28 cellular contexts compared by ENCODE assay signal in the genomic region with DNA sequence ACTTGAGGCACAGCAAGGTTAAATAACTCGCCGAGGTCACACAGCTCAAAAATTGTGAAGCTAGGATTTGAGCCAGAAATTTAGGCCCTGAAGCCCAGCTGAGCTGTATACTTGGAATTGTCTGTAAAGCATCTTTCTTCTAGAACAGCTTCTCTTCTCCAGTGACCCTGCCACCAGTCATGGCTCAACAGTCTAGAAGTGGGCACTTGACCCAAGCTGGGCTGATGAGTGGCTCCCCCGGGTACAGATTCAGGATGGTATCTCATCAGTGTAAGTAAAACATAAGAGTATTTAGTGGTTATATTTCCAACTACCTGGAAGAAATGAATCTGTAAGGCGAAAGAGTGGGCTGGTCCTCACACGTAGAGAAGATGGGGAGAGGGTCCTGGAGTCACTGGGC.
"Had no signal": no experiment of that assay in that cellular context is flagged by ENCODE, and none has a peak within 500 bp of the region (broad histone marks: within the 10 kb centered on the region; RNA-seq: fewer than 3 reads in every experiment).

No MANE protein-coding gene starts in this region.

- H3K36me3 Mint-ChIP-seq: natural killer cell; neural progenitor cell; stimulated activated effector memory CD8-positive, alpha-beta T cell treated with anti-CD3 and anti-CD28 coated beads, Interleukin-12 subunit alpha, Interleukin-12 subunit beta, amount 100 ng/mL, for 72 hours; stimulated activated naive B cell treated with anti-CD40 and anti-IgM and Interleukin-4, amounts not matched to agents 10 μg/mL and 1 μg/mL and 100 μg/mL, for 72 hours; type B pancreatic cell had no signal

- H3K4me1 ChIP-seq: parathyroid adenoma, psoas muscle, right lobe of liver, sigmoid colon, stomach, tibial artery, transverse colon, upper lobe of right lung, uterus had no signal

- H3K36me3 ChIP-seq: neural progenitor cell, ovary, right lobe of liver, sigmoid colon, stomach, thoracic aorta, tibial artery, transverse colon, upper lobe of right lung, uterus had no signal

- H3K9ac ChIP-seq: neural progenitor cell, parathyroid adenoma had no signal

- H3K9me3 Mint-ChIP-seq: natural killer cell; nephron; neural progenitor cell; stimulated activated effector memory CD8-positive, alpha-beta T cell treated with anti-CD3 and anti-CD28 coated beads, Interleukin-12 subunit alpha, Interleukin-12 subunit beta, amount 100 ng/mL, for 72 hours; stimulated activated naive B cell treated with anti-CD40 and anti-IgM and Interleukin-4, amounts not matched to agents 10 μg/mL and 1 μg/mL and 100 μg/mL, for 72 hours; stimulated activated naive CD8-positive, alpha-beta T cell treated with anti-CD3 and anti-CD28 coated beads, Interleukin-15, Interleukin-2, amounts not matched to agents 100 ng/mL and 50 ng/mL, for 24 hours had no signal

- H3K4me3 Mint-ChIP-seq: natural killer cell; nephron; neural progenitor cell; stimulated activated effector memory CD8-positive, alpha-beta T cell treated with anti-CD3 and anti-CD28 coated beads, Interleukin-12 subunit alpha, Interleukin-12 subunit beta, amount 100 ng/mL, for 72 hours; stimulated activated naive B cell treated with anti-CD40 and anti-IgM and Interleukin-4, amounts not matched to agents 10 μg/mL and 1 μg/mL and 100 μg/mL, for 72 hours; stimulated activated naive CD8-positive, alpha-beta T cell treated with anti-CD3 and anti-CD28 coated beads, Interleukin-15, Interleukin-2, amounts not matched to agents 100 ng/mL and 50 ng/mL, for 24 hours; type B pancreatic cell had no signal

- H3K4me1 Mint-ChIP-seq: natural killer cell; nephron; stimulated activated effector memory CD8-positive, alpha-beta T cell treated with anti-CD3 and anti-CD28 coated beads, Interleukin-12 subunit alpha, Interleukin-12 subunit beta, amount 100 ng/mL, for 72 hours; stimulated activated naive B cell treated with anti-CD40 and anti-IgM and Interleukin-4, amounts not matched to agents 10 μg/mL and 1 μg/mL and 100 μg/mL, for 72 hours had no signal

- H3K27me3 ChIP-seq: neural progenitor cell, ovary, right lobe of liver, transverse colon, upper lobe of right lung, uterus had no signal

- DNase-seq: natural killer cell; occipital lobe; ovary; posterior cingulate gyrus; psoas muscle; right cardiac atrium; right lobe of liver; sigmoid colon; small intestine; stimulated activated CD4-positive, alpha-beta T cell treated with anti-CD3 and anti-CD28 coated beads, Interleukin-15, amount 100 ng/mL, for 24 hours; stimulated activated CD4-positive, alpha-beta T cell treated with anti-CD3 and anti-CD28 coated beads, Interleukin-2, amount 100 ng/mL, for 24 hours; stimulated activated CD4-positive, alpha-beta T cell treated with anti-CD3 and anti-CD28 coated beads, Interleukin-2, amount 100 ng/mL, for 48 hours; stimulated activated CD4-positive, alpha-beta T cell treated with anti-CD3 and anti-CD28 coated beads, Interleukin-4, amount 100 ng/mL, for 24 hours; stimulated activated naive B cell treated with anti-CD40 and anti-IgM and Interleukin-4, amounts not matched to agents 10 μg/mL and 1 μg/mL and 100 μg/mL, for 72 hours; stimulated activated naive CD4-positive, alpha-beta T cell treated with Interleukin-2 at 50 U/mL for 16 hours; stomach; tibial artery; transverse colon; upper lobe of right lung; uterus had no signal

- H3K9me3 ChIP-seq: ovary, psoas muscle, right lobe of liver, sigmoid colon, stomach, thoracic aorta, tibial artery, transverse colon, upper lobe of right lung, uterus had no signal

- H3K27ac ChIP-seq: neural progenitor cell, ovary, parathyroid adenoma, psoas muscle, right lobe of liver, sigmoid colon, stomach, thoracic aorta, tibial artery, transverse colon, upper lobe of right lung, uterus had no signal

- H3K4me3 ChIP-seq: neural progenitor cell, ovary, psoas muscle, right lobe of liver, sigmoid colon, stomach, thoracic aorta, tibial artery, transverse colon, upper lobe of right lung, uterus had no signal

- H3K27ac Mint-ChIP-seq: natural killer cell; nephron; neural progenitor cell; progenitor cell of endocrine pancreas; stimulated activated effector memory CD8-positive, alpha-beta T cell treated with anti-CD3 and anti-CD28 coated beads, Interleukin-12 subunit alpha, Interleukin-12 subunit beta, amount 100 ng/mL, for 72 hours; stimulated activated naive B cell treated with anti-CD40 and anti-IgM and Interleukin-4, amounts not matched to agents 10 μg/mL and 1 μg/mL and 100 μg/mL, for 72 hours; stimulated activated naive CD8-positive, alpha-beta T cell treated with anti-CD3 and anti-CD28 coated beads, Interleukin-15, Interleukin-2, amounts not matched to agents 100 ng/mL and 50 ng/mL, for 24 hours; type B pancreatic cell had no signal

- ATAC-seq: natural killer cell; psoas muscle; right cardiac atrium; right lobe of liver; stimulated activated effector memory CD8-positive, alpha-beta T cell treated with anti-CD3 and anti-CD28 coated beads, Interleukin-12 subunit alpha, Interleukin-12 subunit beta, amount 100 ng/mL, for 72 hours; stimulated activated naive B cell treated with anti-CD40 and anti-IgM and Interleukin-4, amounts not matched to agents 10 μg/mL and 1 μg/mL and 100 μg/mL, for 72 hours; upper lobe of right lung had no signal
